Comparison of ENCODE assay signal across 1 cellular context in genomic region chr3:32626650-32627049, GRCh38.
TF ChIP-seq lines count a peak whose summit lies in the region.

No MANE protein-coding gene starts in this region.

TF ChIP-seq in GM23338, 12 proteins besides CTCF, POLR2A, EP300 and RAD21:
- TF ChIP-seq, protein P1, sequence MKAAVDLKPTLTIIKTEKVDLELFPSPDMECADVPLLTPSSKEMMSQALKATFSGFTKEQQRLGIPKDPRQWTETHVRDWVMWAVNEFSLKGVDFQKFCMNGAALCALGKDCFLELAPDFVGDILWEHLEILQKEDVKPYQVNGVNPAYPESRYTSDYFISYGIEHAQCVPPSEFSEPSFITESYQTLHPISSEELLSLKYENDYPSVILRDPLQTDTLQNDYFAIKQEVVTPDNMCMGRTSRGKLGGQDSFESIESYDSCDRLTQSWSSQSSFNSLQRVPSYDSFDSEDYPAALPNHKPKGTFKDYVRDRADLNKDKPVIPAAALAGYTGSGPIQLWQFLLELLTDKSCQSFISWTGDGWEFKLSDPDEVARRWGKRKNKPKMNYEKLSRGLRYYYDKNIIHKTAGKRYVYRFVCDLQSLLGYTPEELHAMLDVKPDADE (IDR thresholded peaks at IDR 0.05) = no peak
- no peak for TF ChIP-seq NANOG (IDR thresholded peaks at IDR 0.05; ENCODE audit: borderline replicate concordance)
- TF ChIP-seq EZH2phosphoT487 (IDR thresholded peaks at IDR 0.05; ENCODE audit: unreplicated experiment) = no peak
- TF ChIP-seq, protein P2, sequence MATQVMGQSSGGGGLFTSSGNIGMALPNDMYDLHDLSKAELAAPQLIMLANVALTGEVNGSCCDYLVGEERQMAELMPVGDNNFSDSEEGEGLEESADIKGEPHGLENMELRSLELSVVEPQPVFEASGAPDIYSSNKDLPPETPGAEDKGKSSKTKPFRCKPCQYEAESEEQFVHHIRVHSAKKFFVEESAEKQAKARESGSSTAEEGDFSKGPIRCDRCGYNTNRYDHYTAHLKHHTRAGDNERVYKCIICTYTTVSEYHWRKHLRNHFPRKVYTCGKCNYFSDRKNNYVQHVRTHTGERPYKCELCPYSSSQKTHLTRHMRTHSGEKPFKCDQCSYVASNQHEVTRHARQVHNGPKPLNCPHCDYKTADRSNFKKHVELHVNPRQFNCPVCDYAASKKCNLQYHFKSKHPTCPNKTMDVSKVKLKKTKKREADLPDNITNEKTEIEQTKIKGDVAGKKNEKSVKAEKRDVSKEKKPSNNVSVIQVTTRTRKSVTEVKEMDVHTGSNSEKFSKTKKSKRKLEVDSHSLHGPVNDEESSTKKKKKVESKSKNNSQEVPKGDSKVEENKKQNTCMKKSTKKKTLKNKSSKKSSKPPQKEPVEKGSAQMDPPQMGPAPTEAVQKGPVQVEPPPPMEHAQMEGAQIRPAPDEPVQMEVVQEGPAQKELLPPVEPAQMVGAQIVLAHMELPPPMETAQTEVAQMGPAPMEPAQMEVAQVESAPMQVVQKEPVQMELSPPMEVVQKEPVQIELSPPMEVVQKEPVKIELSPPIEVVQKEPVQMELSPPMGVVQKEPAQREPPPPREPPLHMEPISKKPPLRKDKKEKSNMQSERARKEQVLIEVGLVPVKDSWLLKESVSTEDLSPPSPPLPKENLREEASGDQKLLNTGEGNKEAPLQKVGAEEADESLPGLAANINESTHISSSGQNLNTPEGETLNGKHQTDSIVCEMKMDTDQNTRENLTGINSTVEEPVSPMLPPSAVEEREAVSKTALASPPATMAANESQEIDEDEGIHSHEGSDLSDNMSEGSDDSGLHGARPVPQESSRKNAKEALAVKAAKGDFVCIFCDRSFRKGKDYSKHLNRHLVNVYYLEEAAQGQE (IDR thresholded peaks at IDR 0.05; ENCODE audit: unreplicated experiment) = no peak
- TF ChIP-seq POLR2AphosphoS5 (IDR thresholded peaks at IDR 0.05; ENCODE audit: low read depth) = no peak
- no peak for TF ChIP-seq CREB1 (CRISPR knock-in tag; IDR thresholded peaks at IDR 0.05; ENCODE audit: low read depth)
- TF ChIP-seq ZNF331 (CRISPR knock-in tag; IDR thresholded peaks at IDR 0.05; ENCODE audit: low read depth) = no peak
- TF ChIP-seq STAT1 (IDR thresholded peaks at IDR 0.05; ENCODE audit: unreplicated experiment) = no peak
- TF ChIP-seq, protein P3, sequence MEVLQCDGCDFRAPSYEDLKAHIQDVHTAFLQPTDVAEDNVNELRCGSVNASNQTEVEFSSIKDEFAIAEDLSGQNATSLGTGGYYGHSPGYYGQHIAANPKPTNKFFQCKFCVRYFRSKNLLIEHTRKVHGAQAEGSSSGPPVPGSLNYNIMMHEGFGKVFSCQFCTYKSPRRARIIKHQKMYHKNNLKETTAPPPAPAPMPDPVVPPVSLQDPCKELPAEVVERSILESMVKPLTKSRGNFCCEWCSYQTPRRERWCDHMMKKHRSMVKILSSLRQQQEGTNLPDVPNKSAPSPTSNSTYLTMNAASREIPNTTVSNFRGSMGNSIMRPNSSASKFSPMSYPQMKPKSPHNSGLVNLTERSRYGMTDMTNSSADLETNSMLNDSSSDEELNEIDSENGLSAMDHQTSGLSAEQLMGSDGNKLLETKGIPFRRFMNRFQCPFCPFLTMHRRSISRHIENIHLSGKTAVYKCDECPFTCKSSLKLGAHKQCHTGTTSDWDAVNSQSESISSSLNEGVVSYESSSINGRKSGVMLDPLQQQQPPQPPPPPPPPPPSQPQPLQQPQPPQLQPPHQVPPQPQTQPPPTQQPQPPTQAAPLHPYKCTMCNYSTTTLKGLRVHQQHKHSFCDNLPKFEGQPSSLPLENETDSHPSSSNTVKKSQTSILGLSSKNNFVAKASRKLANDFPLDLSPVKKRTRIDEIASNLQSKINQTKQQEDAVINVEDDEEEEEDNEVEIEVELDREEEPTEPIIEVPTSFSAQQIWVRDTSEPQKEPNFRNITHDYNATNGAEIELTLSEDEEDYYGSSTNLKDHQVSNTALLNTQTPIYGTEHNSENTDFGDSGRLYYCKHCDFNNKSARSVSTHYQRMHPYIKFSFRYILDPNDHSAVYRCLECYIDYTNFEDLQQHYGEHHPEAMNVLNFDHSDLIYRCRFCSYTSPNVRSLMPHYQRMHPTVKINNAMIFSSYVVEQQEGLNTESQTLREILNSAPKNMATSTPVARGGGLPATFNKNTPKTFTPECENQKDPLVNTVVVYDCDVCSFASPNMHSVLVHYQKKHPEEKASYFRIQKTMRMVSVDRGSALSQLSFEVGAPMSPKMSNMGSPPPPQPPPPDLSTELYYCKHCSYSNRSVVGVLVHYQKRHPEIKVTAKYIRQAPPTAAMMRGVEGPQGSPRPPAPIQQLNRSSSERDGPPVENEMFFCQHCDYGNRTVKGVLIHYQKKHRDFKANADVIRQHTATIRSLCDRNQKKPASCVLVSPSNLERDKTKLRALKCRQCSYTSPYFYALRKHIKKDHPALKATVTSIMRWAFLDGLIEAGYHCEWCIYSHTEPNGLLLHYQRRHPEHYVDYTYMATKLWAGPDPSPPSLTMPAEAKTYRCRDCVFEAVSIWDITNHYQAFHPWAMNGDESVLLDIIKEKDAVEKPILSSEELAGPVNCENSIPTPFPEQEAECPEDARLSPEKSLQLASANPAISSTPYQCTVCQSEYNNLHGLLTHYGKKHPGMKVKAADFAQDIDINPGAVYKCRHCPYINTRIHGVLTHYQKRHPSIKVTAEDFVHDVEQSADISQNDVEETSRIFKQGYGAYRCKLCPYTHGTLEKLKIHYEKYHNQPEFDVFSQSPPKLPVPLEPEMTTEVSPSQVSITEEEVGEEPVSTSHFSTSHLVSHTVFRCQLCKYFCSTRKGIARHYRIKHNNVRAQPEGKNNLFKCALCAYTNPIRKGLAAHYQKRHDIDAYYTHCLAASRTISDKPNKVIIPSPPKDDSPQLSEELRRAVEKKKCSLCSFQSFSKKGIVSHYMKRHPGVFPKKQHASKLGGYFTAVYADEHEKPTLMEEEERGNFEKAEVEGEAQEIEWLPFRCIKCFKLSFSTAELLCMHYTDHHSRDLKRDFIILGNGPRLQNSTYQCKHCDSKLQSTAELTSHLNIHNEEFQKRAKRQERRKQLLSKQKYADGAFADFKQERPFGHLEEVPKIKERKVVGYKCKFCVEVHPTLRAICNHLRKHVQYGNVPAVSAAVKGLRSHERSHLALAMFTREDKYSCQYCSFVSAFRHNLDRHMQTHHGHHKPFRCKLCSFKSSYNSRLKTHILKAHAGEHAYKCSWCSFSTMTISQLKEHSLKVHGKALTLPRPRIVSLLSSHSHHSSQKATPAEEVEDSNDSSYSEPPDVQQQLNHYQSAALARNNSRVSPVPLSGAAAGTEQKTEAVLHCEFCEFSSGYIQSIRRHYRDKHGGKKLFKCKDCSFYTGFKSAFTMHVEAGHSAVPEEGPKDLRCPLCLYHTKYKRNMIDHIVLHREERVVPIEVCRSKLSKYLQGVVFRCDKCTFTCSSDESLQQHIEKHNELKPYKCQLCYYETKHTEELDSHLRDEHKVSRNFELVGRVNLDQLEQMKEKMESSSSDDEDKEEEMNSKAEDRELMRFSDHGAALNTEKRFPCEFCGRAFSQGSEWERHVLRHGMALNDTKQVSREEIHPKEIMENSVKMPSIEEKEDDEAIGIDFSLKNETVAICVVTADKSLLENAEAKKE (CRISPR knock-in tag; IDR thresholded peaks at IDR 0.05) = no peak
